Comparison of ENCODE assay signal across 21 cellular contexts in genomic region chr1:51922040-51922439, GRCh38. TPM values are rescaled to one million over a fixed set of nuclear protein-coding genes. Genes with fewer than 3 reads are reported as not detected.
DNase-seq lines count a peak whose midpoint lies in the region; ATAC-seq, FAIRE-seq and TF ChIP-seq lines count a peak whose summit lies in the region.
"Had no signal": no experiment of that assay in that cellular context is flagged by ENCODE, and none has a peak within 500 bp of the region (broad histone marks: within the 10 kb centered on the region; RNA-seq: fewer than 3 reads in every experiment).

No MANE protein-coding gene starts in this region.

- in situ Hi-C loops in HepG2 (cut with HindIII; ENCODE audit: extremely low pct_ligation_motif_present, low pct_unique_long_range_greater_than_20kb), result no loop called here

- FAIRE-seq in HepG2 (lab: Jason Lieb, UNC), result no peak
- FAIRE-seq: GM12878 had no signal

- BruUV-seq in HepG2 (replicated peaks; lab: Mats Ljungman, UMichigan), result no TSS peak

- H3K4me2 ChIP-seq in HepG2 (ENCODE audit: low read depth, low read length), result no peak overlapping the region
- H3K4me2 ChIP-seq: BLaER1 had no signal

- 0 out of 2 replicates have a peak overlapping the region, but pooled peaks have one; percentile 61 for H3K27ac Mint-ChIP-seq in WTC11
- H3K27ac Mint-ChIP-seq: CD4-positive, alpha-beta T cell had no signal

- H3K27ac ChIP-seq in HepG2 (ENCODE audit: extremely low read length, insufficient read depth, low read length) (no peak overlapping the region), right lobe of liver (no peak overlapping the region)
- H3K27ac ChIP-seq: BLaER1 had no signal

- H3K27me3 ChIP-seq in HepG2 (ENCODE audit: control insufficient read depth in 1 of 2, insufficient read depth in 2 of 2, low read length in 2 of 2) (no peaks in the 10 kb centered on the region; a peak in 2 of 5 replicates), right lobe of liver (no peaks in the 10 kb centered on the region)
- H3K27me3 ChIP-seq: BLaER1 had no signal

- no peaks in the 10 kb centered on the region for H3K79me2 ChIP-seq in HepG2 (ENCODE audit: insufficient read depth, low read length)

- 8% methylated on average over 3 of the region's 3 CpGs for WGBS in HepG2 (ENCODE audit: low lambda C conversion rate)
- WGBS in right lobe of liver (ENCODE audit: insufficient coverage, low coverage, low lambda C conversion rate, missing lambda C conversion rate), result 49% methylated on average over 3 of the region's 3 CpGs

- no peak overlapping the region for H2AFZ ChIP-seq in HepG2 (ENCODE audit: low read length)

- TF ChIP-seq POLR2A in HepG2 (IDR thresholded peaks at IDR 0.05; ENCODE audit: insufficient read depth in 1 of 2, low read depth in 2 of 2, low read length in 2 of 2), result no peak
- TF ChIP-seq POLR2A in right lobe of liver (IDR thresholded peaks at IDR 0.05), result no peak

- H4K20me1 ChIP-seq in HepG2 (ENCODE audit: insufficient read depth, low read length), result no peaks in the 10 kb centered on the region
- H4K20me1 ChIP-seq: BLaER1 had no signal

- peaks cover 15% of the 10 kb centered on the region for H3K36me3 Mint-ChIP-seq in WTC11

- no peak overlapping the region for H3K4me3 ChIP-seq in HepG2 (replicated peaks in 1 of 3; ENCODE audit: insufficient read depth in 1 of 3, low read depth in 2 of 3, low read length in 3 of 3)
- H3K4me3 ChIP-seq in right lobe of liver, result no peak overlapping the region
- H3K4me3 ChIP-seq: BLaER1, GM12878 had no signal

- TF ChIP-seq RAD21 in HepG2 (CRISPR knock-in tag; IDR thresholded peaks at IDR 0.05), result no peak

- H3K4me1 ChIP-seq in HepG2 (ENCODE audit: insufficient read depth, low read length), result peaks cover 8% of the 10 kb centered on the region
- H3K4me1 ChIP-seq in right lobe of liver, result no peaks in the 10 kb centered on the region
- H3K4me1 ChIP-seq: BLaER1, Caco-2 had no signal

- H3K9me3 Mint-ChIP-seq in WTC11, result no peaks in the 10 kb centered on the region
- H3K9me3 Mint-ChIP-seq: CD4-positive, alpha-beta T cell had no signal

- TF ChIP-seq CTCF in HepG2 (CRISPR knock-in tag; IDR thresholded peaks at IDR 0.05) (no peak), right lobe of liver (IDR thresholded peaks at IDR 0.05) (no peak), WTC11 (IDR thresholded peaks at IDR 0.05) (no peak)

- peaks cover 17% of the 10 kb centered on the region for H3K4me1 Mint-ChIP-seq in WTC11

- CTCF ChIA-PET in HepG2 (lab: Yijun Ruan, JAX; ENCODE audit: low intra/inter-chr PET ratio, low total read pairs) (no interaction called here), WTC11 (lab: Charles Lee) (no interaction called here)

- H3K4me3 Mint-ChIP-seq in WTC11, result no peak overlapping the region
- H3K4me3 Mint-ChIP-seq: CD4-positive, alpha-beta T cell had no signal

- H3K27me3 Mint-ChIP-seq in WTC11 (ENCODE audit: low read depth), result no peaks in the 10 kb centered on the region

- no peak for TF ChIP-seq EP300 in HepG2 (IDR thresholded peaks at IDR 0.05; ENCODE audit: low read depth in 2 of 2, low read length in 2 of 2)
- TF ChIP-seq EP300 in HepG2 (CRISPR knock-in tag; IDR thresholded peaks at IDR 0.05; ENCODE audit: borderline replicate concordance), result no peak

- intact Hi-C loops in HepG2 (cut with micrococcal nuclease; ENCODE audit: unreplicated experiment) (no loop called here), right lobe of liver (cut with DNase I) (no loop called here)

- DNase-seq in HepG2 (ENCODE audit: low spot score) (no peak), right lobe of liver (no peak), NCI-H1092 treated with DMSO at 0.1 percent for 48 hours (lab: John Stamatoyannopoulos, UW) (peak; percentile 27), WTC11 (ENCODE audit: low spot score) (no peak), NCI-H345 treated with DMSO at 0.1 percent for 48 hours (lab: John Stamatoyannopoulos, UW; ENCODE audit: unreplicated experiment) (no peak), 8988T (no peak)
- DNase-seq: ACHN; Caco-2; CD4-positive, alpha-beta T cell; DMS 273 treated with DMSO at 0.1 percent for 48 hours; DMS79 treated with DMSO at 0.1 percent for 48 hours; HCEC 1CT; Kasumi-1; NCI-H1694 treated with DMSO at 0.1 percent for 48 hours; NCI-H2171; NCI-H345; NCI-H526 treated with DMSO at 0.1 percent for 48 hours had no signal

- H3K36me3 ChIP-seq in HepG2 (replicated peaks in 1 of 2; ENCODE audit: control insufficient read depth in 1 of 2, insufficient read depth in 2 of 2, low read length in 2 of 2) (no peaks in the 10 kb centered on the region), right lobe of liver (no peaks in the 10 kb centered on the region)
- H3K36me3 ChIP-seq: BLaER1 had no signal

- ATAC-seq in HepG2, result no peak
- ATAC-seq in right lobe of liver, result no peak
- no peak for ATAC-seq in WTC11
- ATAC-seq in GM21367 (IDR thresholded peaks at IDR 0.05; ENCODE audit: unreplicated experiment), result no peak
- ATAC-seq: GM12878, Panc1 had no signal

- no peak overlapping the region for H3K9ac ChIP-seq in HepG2 (ENCODE audit: insufficient read depth, low read depth, low read length)
- H3K9ac ChIP-seq: BLaER1 had no signal

- POLR2A ChIA-PET in HepG2 (lab: Yijun Ruan, JAX), result no interaction called here
- POLR2A ChIA-PET in WTC11 (lab: Charles Lee), result no interaction called here

- H3K9me3 ChIP-seq in HepG2 (ENCODE audit: low read length) (no peaks in the 10 kb centered on the region), right lobe of liver (no peaks in the 10 kb centered on the region)
- H3K9me3 ChIP-seq: BLaER1, Caco-2 had no signal

TF ChIP-seq in HepG2, 621 proteins besides CTCF, POLR2A, EP300 and RAD21:
- TF ChIP-seq FOXP1 (IDR thresholded peaks at IDR 0.05) (no peak), FOXP1 (CRISPR knock-in tag; IDR thresholded peaks at IDR 0.05) (peak; percentile 53), RARA (CRISPR knock-in tag; IDR thresholded peaks at IDR 0.05) (peak; percentile 36; the same call in 1 of the 2 replicates), ZNF431 (CRISPR knock-in tag; IDR thresholded peaks at IDR 0.05; ENCODE audit: borderline replicate concordance, low read depth) (no peak)
TF ChIP-seq in HepG2: peak in this region for 2.

TF ChIP-seq in WTC11, 78 proteins besides CTCF, POLR2A, EP300 and RAD21:
- TF ChIP-seq ZBTB43 (CRISPR knock-in tag; IDR thresholded peaks at IDR 0.05), result no peak
- no peak for TF ChIP-seq PRRX2 (CRISPR knock-in tag; IDR thresholded peaks at IDR 0.05)
- no peak for TF ChIP-seq TEAD1 (CRISPR knock-in tag; IDR thresholded peaks at IDR 0.05)
- TF ChIP-seq USF1 (CRISPR knock-in tag; IDR thresholded peaks at IDR 0.05), result no peak
- TF ChIP-seq FOXJ3 (CRISPR knock-in tag; IDR thresholded peaks at IDR 0.05; ENCODE audit: borderline replicate concordance), result no peak
- TF ChIP-seq TP53 (CRISPR knock-in tag; IDR thresholded peaks at IDR 0.05), result no peak
- no peak for TF ChIP-seq KAT7 (CRISPR knock-in tag; IDR thresholded peaks at IDR 0.05; ENCODE audit: borderline replicate concordance)

RNA-seq across cellular contexts. Expression of gene NRDC, which starts 43.5 kb away (rescaled TPM):
- total RNA-seq in HepG2 (2016; rRNA removed; fragmentation: Illumina TruSeq; extraction: Trizol) (57.6 and 101 TPM in 2 replicates), right lobe of liver (10 to 100 TPM; 57.9 to 88.0 (median 84.4) TPM), WTC11 (2021) (172 to 201 TPM (median 179 TPM) in 3 replicates)
- 14.8 and 17.2 TPM in 2 replicates for total RNA-seq in HepG2 (2016; cell fraction: cytosol; rRNA removed; fragmentation: Illumina TruSeq; extraction: Trizol; ENCODE audit: low read depth)
- 60.8 and 99.7 TPM in 2 replicates for total RNA-seq in HepG2 (2016; cell fraction: insoluble cytoplasmic fraction; rRNA removed; fragmentation: Illumina TruSeq; extraction: Trizol)
- total RNA-seq in HepG2 (2016; cell fraction: membrane; rRNA removed; fragmentation: Illumina TruSeq; extraction: Trizol), result 30.2 and 31.0 TPM in 2 replicates
- 69.9 TPM in 2 replicates for total RNA-seq in HepG2 (2016; cell fraction: nucleus; rRNA removed; fragmentation: Illumina TruSeq; extraction: Trizol)
- 64.9 and 68.6 TPM in 2 replicates for polyA plus RNA-seq in HepG2 (2011; rRNA removed)
- 28.8 and 34.1 TPM in 2 replicates for polyA plus RNA-seq in HepG2 (2011; cell fraction: cytosol; rRNA removed)
- polyA plus RNA-seq in HepG2 (2011; cell fraction: nucleus; rRNA removed), result 68.1 and 89.6 TPM in 2 replicates
- 71.6 and 81.1 TPM in 2 replicates for polyA plus RNA-seq in HepG2 (2012)
- 6.8 and 7.3 TPM in 2 replicates for polyA plus RNA-seq in HepG2 (2016; cell fraction: cytosol; fragmentation: Illumina TruSeq; extraction: Trizol; ENCODE audit: low read depth)
- polyA plus RNA-seq in HepG2 (2016; cell fraction: insoluble cytoplasmic fraction; fragmentation: Illumina TruSeq; extraction: Trizol; ENCODE audit: low read depth), result 108 and 112 TPM in 2 replicates
- polyA plus RNA-seq in HepG2 (2016; cell fraction: membrane; fragmentation: Illumina TruSeq; extraction: Trizol; ENCODE audit: low read depth), result 18.3 and 22.3 TPM in 2 replicates
- 133 and 135 TPM in 2 replicates for polyA plus RNA-seq in HepG2 (2016; cell fraction: nucleus; fragmentation: Illumina TruSeq; extraction: Trizol; ENCODE audit: insufficient read depth, low read depth)
- polyA minus RNA-seq in HepG2 (2011; rRNA and poly(A)+ RNA removed; ENCODE audit: low replicate concordance), result 50.8 and 123 TPM in 2 replicates
- polyA minus RNA-seq in HepG2 (2011; cell fraction: cytosol; rRNA and poly(A)+ RNA removed), result 38.4 and 54.9 TPM in 2 replicates
- polyA minus RNA-seq in HepG2 (2011; cell fraction: nucleus; rRNA and poly(A)+ RNA removed), result 68.1 and 81.8 TPM in 2 replicates
